36 cellular contexts compared by ENCODE assay signal in genomic region chr5:2332521-2332920, GRCh38.
"Had no signal": no experiment of that assay in that cellular context is flagged by ENCODE, and none has a peak within 500 bp of the region (broad histone marks: within the 10 kb centered on the region; RNA-seq: fewer than 3 reads in every experiment).

No MANE protein-coding gene starts in this region.

- H3K36me3 Mint-ChIP-seq: activated CD4-positive, alpha-beta memory T cell treated with anti-CD3 and anti-CD28 coated beads for 36 hours; activated CD8-positive, alpha-beta memory T cell treated with anti-CD3 and anti-CD28 coated beads, Interleukin-2, amount 10 ng/mL, durations not matched to agents 7 days and 5 days; activated naive CD4-positive, alpha-beta T cell treated with anti-CD3 and anti-CD28 coated beads, Interleukin-2, amount 50 U/mL, for 24 hours; activated naive CD8-positive, alpha-beta T cell treated with anti-CD3 and anti-CD28 coated beads for 36 hours had no signal

- H3K4me1 Mint-ChIP-seq: activated B cell treated with CpG ODN at 0.5 μM for 24 hours; activated CD8-positive, alpha-beta memory T cell treated with anti-CD3 and anti-CD28 coated beads, Interleukin-2, amount 10 ng/mL, durations not matched to agents 7 days and 5 days; activated naive CD4-positive, alpha-beta T cell treated with anti-CD3 and anti-CD28 coated beads, Interleukin-2, amount 50 U/mL, for 24 hours; activated naive CD8-positive, alpha-beta T cell treated with anti-CD3 and anti-CD28 coated beads for 36 hours; activated naive CD8-positive, alpha-beta T cell treated with anti-CD3 and anti-CD28 coated beads, Interleukin-2, amount 50 U/mL, for 24 hours; T-helper 17 cell had no signal

- H3K27ac Mint-ChIP-seq: activated B cell treated with CpG ODN at 0.5 μM for 24 hours; activated CD4-positive, alpha-beta memory T cell treated with anti-CD3 and anti-CD28 coated beads for 36 hours; activated CD8-positive, alpha-beta memory T cell treated with anti-CD3 and anti-CD28 coated beads, Interleukin-2, amount 10 ng/mL, durations not matched to agents 7 days and 5 days; activated CD8-positive, alpha-beta T cell treated with anti-CD3 and anti-CD28 coated beads, Interleukin-2, amount 10 ng/mL, durations not matched to agents 7 days and 5 days; activated naive CD4-positive, alpha-beta T cell treated with anti-CD3 and anti-CD28 coated beads for 36 hours; activated naive CD4-positive, alpha-beta T cell treated with anti-CD3 and anti-CD28 coated beads, Interleukin-2, amount 50 U/mL, for 24 hours; activated naive CD8-positive, alpha-beta T cell treated with anti-CD3 and anti-CD28 coated beads for 36 hours; activated naive CD8-positive, alpha-beta T cell treated with anti-CD3 and anti-CD28 coated beads, Interleukin-2, amount 50 U/mL, for 24 hours; activated T-helper 1 cell treated with anti-CD3 and anti-CD28 coated beads, Interleukin-12 subunit alpha, Interleukin-12 subunit beta, Interleukin-2, Interleukin-4 antibody, amounts not matched to agents 30 ng/mL and 10 ng/mL and 1 ng/mL, durations not matched to agents 14 hours and 24 hours and 36 hours; activated T-helper 2 cell treated with anti-CD3 and anti-CD28 coated beads, Interferon-gamma antibody, Interleukin-2, Interleukin-4, amounts not matched to agents 10 μg/mL and 5 μg/mL and 100 μg/mL, durations not matched to agents 14 hours and 24 hours and 36 hours; T-helper 17 cell; T-helper 2 cell treated with Interferon-gamma antibody and Interleukin-4, amounts not matched to agents 5 μg/mL and 100 μg/mL, for 36 hours had no signal

- H3K9me3 ChIP-seq: adrenal gland, body of pancreas, colonic mucosa had no signal

- H3K27ac ChIP-seq: adrenal gland, body of pancreas, cardiac muscle cell, colonic mucosa, epithelial cell of prostate, WERI-Rb-1 had no signal

- DNase-seq: activated B cell treated with CpG ODN at 0.5 μM for 24 hours; activated CD4-positive, alpha-beta memory T cell treated with anti-CD3 and anti-CD28 coated beads for 36 hours; activated CD4-positive, alpha-beta T cell treated with anti-CD3 and anti-CD28 coated beads for 48 hours; activated CD8-positive, alpha-beta memory T cell treated with anti-CD3 and anti-CD28 coated beads, Interleukin-2, amount 10 ng/mL, durations not matched to agents 7 days and 5 days; activated CD8-positive, alpha-beta memory T cell treated with anti-CD3 and anti-CD28 coated beads, Interleukin-2, amount 50 U/mL, for 4 hours; activated CD8-positive, alpha-beta T cell treated with anti-CD3 and anti-CD28 coated beads, Interleukin-2, amount 10 ng/mL, durations not matched to agents 7 days and 5 days; activated effector memory CD4-positive, alpha-beta T cell treated with anti-CD3 and anti-CD28 coated beads, Interleukin-2, amount 50 U/mL, for 16 hours; activated naive CD4-positive, alpha-beta T cell treated with anti-CD3 and anti-CD28 coated beads for 36 hours; activated naive CD8-positive, alpha-beta T cell treated with anti-CD3 and anti-CD28 coated beads for 36 hours; activated naive CD8-positive, alpha-beta T cell treated with anti-CD3 and anti-CD28 coated beads, Interleukin-2, amount 50 U/mL, for 24 hours; activated T-cell treated with anti-CD3 and anti-CD28 coated beads, Interleukin-2, amount 50 U/mL, for 1 hour; activated T-cell treated with anti-CD3 and anti-CD28 coated beads, Interleukin-2, amount 50 U/mL, for 48 hours; adrenal gland; amygdala; aorta; body of pancreas; central memory CD4-positive, alpha-beta T cell; cerebellar nuclear complex; colonic mucosa; effector CD8-positive, alpha-beta T cell; foreskin fibroblast; head of caudate nucleus; T-helper 1 cell; T-helper 17 cell; T1000; WERI-Rb-1 had no signal

- ATAC-seq: activated CD4-positive, CD25-positive, alpha-beta regulatory T cell treated with anti-CD3 and anti-CD28 coated beads, Interleukin-2, amount 50 U/mL, for 24 hours; activated CD8-positive, alpha-beta memory T cell treated with anti-CD3 and anti-CD28 coated beads, Interleukin-2, amount 10 ng/mL, durations not matched to agents 7 days and 5 days; activated CD8-positive, alpha-beta T cell treated with anti-CD3 and anti-CD28 coated beads, Interleukin-2, amount 10 ng/mL, durations not matched to agents 7 days and 5 days; activated naive CD8-positive, alpha-beta T cell treated with anti-CD3 and anti-CD28 coated beads, Interleukin-2, amount 50 U/mL, for 24 hours; body of pancreas; T-helper 17 cell had no signal

- H3K36me3 ChIP-seq: adrenal gland, cardiac muscle cell, colonic mucosa, WERI-Rb-1 had no signal

- H3K9me3 Mint-ChIP-seq: activated B cell treated with CpG ODN at 0.5 μM for 24 hours had no signal

- H3K27me3 ChIP-seq: adrenal gland, cardiac muscle cell, colonic mucosa had no signal

- FAIRE-seq: endometrium, endothelial cell of umbilical vein, frontal cortex had no signal

- H3K4me3 Mint-ChIP-seq: activated B cell treated with CpG ODN at 0.5 μM for 24 hours; activated CD4-positive, alpha-beta memory T cell treated with anti-CD3 and anti-CD28 coated beads for 36 hours; activated CD8-positive, alpha-beta memory T cell treated with anti-CD3 and anti-CD28 coated beads, Interleukin-2, amount 10 ng/mL, durations not matched to agents 7 days and 5 days; activated CD8-positive, alpha-beta T cell treated with anti-CD3 and anti-CD28 coated beads, Interleukin-2, amount 10 ng/mL, durations not matched to agents 7 days and 5 days; activated naive CD4-positive, alpha-beta T cell treated with anti-CD3 and anti-CD28 coated beads for 36 hours; activated naive CD4-positive, alpha-beta T cell treated with anti-CD3 and anti-CD28 coated beads, Interleukin-2, amount 50 U/mL, for 24 hours; activated naive CD8-positive, alpha-beta T cell treated with anti-CD3 and anti-CD28 coated beads for 36 hours; activated naive CD8-positive, alpha-beta T cell treated with anti-CD3 and anti-CD28 coated beads, Interleukin-2, amount 50 U/mL, for 24 hours; activated T-helper 1 cell treated with anti-CD3 and anti-CD28 coated beads, Interleukin-12 subunit alpha, Interleukin-12 subunit beta, Interleukin-2, Interleukin-4 antibody, amounts not matched to agents 30 ng/mL and 10 ng/mL and 1 ng/mL, durations not matched to agents 14 hours and 24 hours and 36 hours; T-helper 17 cell; T-helper 2 cell treated with Interferon-gamma antibody and Interleukin-4, amounts not matched to agents 5 μg/mL and 100 μg/mL, for 36 hours had no signal

- H3K4me1 ChIP-seq: adrenal gland, body of pancreas, colonic mucosa had no signal

- H3K27me3 Mint-ChIP-seq: activated B cell treated with CpG ODN at 0.5 μM for 24 hours; activated CD8-positive, alpha-beta memory T cell treated with anti-CD3 and anti-CD28 coated beads, Interleukin-2, amount 10 ng/mL, durations not matched to agents 7 days and 5 days; activated naive CD4-positive, alpha-beta T cell treated with anti-CD3 and anti-CD28 coated beads, Interleukin-2, amount 50 U/mL, for 24 hours had no signal

- H3K4me3 ChIP-seq: adrenal gland, body of pancreas, cardiac muscle cell, colonic mucosa had no signal
